ENCODE assay signal across 24 cellular contexts in the genomic region with DNA sequence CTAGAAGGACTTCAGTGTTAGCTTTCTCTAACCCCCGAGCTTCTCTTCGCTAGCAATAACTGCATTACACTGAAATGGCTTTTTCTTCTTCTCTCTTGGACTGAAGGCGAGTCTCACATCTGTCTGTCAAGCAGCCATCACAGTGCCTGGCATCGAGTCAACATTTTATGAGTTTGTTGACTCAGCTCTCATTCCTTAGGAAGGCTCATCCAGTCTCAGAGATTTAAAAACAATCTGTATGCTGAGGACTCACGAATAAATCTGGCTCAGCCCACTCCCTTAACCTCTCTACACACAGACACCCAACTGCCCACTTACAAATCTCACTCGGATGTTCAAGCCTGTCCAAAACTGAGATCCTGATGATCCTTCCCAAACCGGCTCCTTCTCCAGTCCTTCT.
DNase-seq lines count a peak whose midpoint lies in the region; ATAC-seq, FAIRE-seq and TF ChIP-seq lines count a peak whose summit lies in the region.
"Had no signal": no experiment of that assay in that cellular context is flagged by ENCODE, and none has a peak within 500 bp of the region (broad histone marks: within the 10 kb centered on the region; RNA-seq: fewer than 3 reads in every experiment).

No MANE protein-coding gene starts in this region.

- no peaks in the 10 kb centered on the region for H4K20me1 ChIP-seq in mammary epithelial cell (ENCODE audit: insufficient read depth, low read length)

- dilution Hi-C loops in mammary epithelial cell (cut with HindIII; ENCODE audit: low sequenced_read_pairs) = no loop called here

- no peak overlapping the region for H3K18ac ChIP-seq in trophoblast cell (ENCODE audit: low read length)

- DNase-seq in A549 (ENCODE audit: low read depth in 1 of 2, low spot score in 1 of 2) = peak in 1 of 2 experiments; percentile 40
- DNase-seq in HT-29 (ENCODE audit: low spot score) = peak; percentile 4
- peak; percentile 33 for DNase-seq in mammary epithelial cell
- peak; percentile 62 for DNase-seq in kidney tubule cell (ENCODE audit: low spot score)
- DNase-seq in NCI-H748 treated with DMSO at 0.1 percent for 48 hours (lab: John Stamatoyannopoulos, UW) = no peak
- DNase-seq in trophoblast cell = no peak
- DNase-seq in stimulated activated naive B cell treated with anti-CD40 and anti-IgM and Interleukin-4, amounts not matched to agents 10 μg/mL and 1 μg/mL and 100 μg/mL, for 72 hours = no peak
- DNase-seq in GM20000 (ENCODE audit: low spot score) = no peak
- DNase-seq: activated CD4-positive, alpha-beta T cell treated with anti-CD3 and anti-CD28 coated beads, Interleukin-2, amount 50 U/mL, for 1 hour; activated naive CD4-positive, alpha-beta T cell treated with anti-CD3 and anti-CD28 coated beads, Interleukin-2, amount 10 ng/mL, durations not matched to agents 7 days and 5 days; CD4-positive, alpha-beta T cell; esophagus squamous epithelium; hypothalamus; Kasumi-1; NCI-H446 treated with DMSO at 0.1 percent for 48 hours; occipital lobe had no signal

- no peaks in the 10 kb centered on the region for H3K9me3 ChIP-seq in A549
- H3K9me3 ChIP-seq in mammary epithelial cell (replicated peaks; ENCODE audit: insufficient read depth, low read length) = no peaks in the 10 kb centered on the region
- no peaks in the 10 kb centered on the region for H3K9me3 ChIP-seq in trophoblast cell (ENCODE audit: insufficient read depth, low read depth, low read length)
- H3K9me3 ChIP-seq: esophagus squamous epithelium, tibial nerve had no signal

- H3K36me3 ChIP-seq in mammary epithelial cell (ENCODE audit: insufficient read depth, low read length) = no peaks in the 10 kb centered on the region
- H3K36me3 ChIP-seq in trophoblast cell (ENCODE audit: control insufficient read depth in 1 of 2, insufficient read depth in 2 of 2, low read length in 2 of 2) = no peaks in the 10 kb centered on the region
- H3K36me3 ChIP-seq: esophagus squamous epithelium, tibial nerve had no signal

- no peak overlapping the region for H2BK120ac ChIP-seq in trophoblast cell (ENCODE audit: insufficient read depth, low read length, poor library complexity)

- peak; percentile 33 to 50; a peak in 4 of 6 replicates for ATAC-seq in A549
- no peak for ATAC-seq in stimulated activated naive B cell treated with anti-CD40 and anti-IgM and Interleukin-4, amounts not matched to agents 10 μg/mL and 1 μg/mL and 100 μg/mL, for 72 hours (replicated peaks)
- ATAC-seq: GM12878, left lobe of liver had no signal

- no peaks in the 10 kb centered on the region for H3K79me2 ChIP-seq in mammary epithelial cell (ENCODE audit: insufficient read depth, low read length)
- no peaks in the 10 kb centered on the region for H3K79me2 ChIP-seq in trophoblast cell (ENCODE audit: control insufficient read depth, insufficient read depth, low read length, poor library complexity)

- H3K9me3 Mint-ChIP-seq in stimulated activated naive B cell treated with anti-CD40 and anti-IgM and Interleukin-4, amounts not matched to agents 10 μg/mL and 1 μg/mL and 100 μg/mL, for 72 hours = peaks cover 0 to 2% of the 10 kb centered on the region in 2 donors
- H3K9me3 Mint-ChIP-seq: activated naive CD4-positive, alpha-beta T cell treated with anti-CD3 and anti-CD28 coated beads, Interleukin-2, amount 10 ng/mL, durations not matched to agents 7 days and 5 days; CD4-positive, alpha-beta T cell; dendritic cell treated with granulocyte-macrophage colony-stimulating factor and Interleukin-4, amounts not matched to agents 40 ng/mL and 50 ng/mL, for 4 days; GM23338 had no signal

- H2AK5ac ChIP-seq in trophoblast cell (ENCODE audit: low read length) = no peak overlapping the region

- TF ChIP-seq POLR2A in A549 (IDR thresholded peaks at IDR 0.05; ENCODE audit: low read length) = no peak

- no peak for FAIRE-seq in A549 (lab: Jason Lieb, UNC)
- FAIRE-seq: GM12878 had no signal

- H3K4me3 Mint-ChIP-seq in stimulated activated naive B cell treated with anti-CD40 and anti-IgM and Interleukin-4, amounts not matched to agents 10 μg/mL and 1 μg/mL and 100 μg/mL, for 72 hours = no peak overlapping the region
- H3K4me3 Mint-ChIP-seq: activated naive CD4-positive, alpha-beta T cell treated with anti-CD3 and anti-CD28 coated beads, Interleukin-2, amount 10 ng/mL, durations not matched to agents 7 days and 5 days; brain; CD4-positive, alpha-beta T cell; dendritic cell treated with granulocyte-macrophage colony-stimulating factor and Interleukin-4, amounts not matched to agents 40 ng/mL and 50 ng/mL, for 4 days; GM23338 had no signal

- TF ChIP-seq CTCF in A549 (IDR thresholded peaks at IDR 0.05) (no peak), mammary epithelial cell (conservative IDR thresholded peaks at IDR 0.05 in 1 of 2, IDR thresholded peaks at IDR 0.05 in 1 of 2; ENCODE audit: extremely low read depth in 1 of 2, insufficient read depth in 1 of 2, low read depth in 1 of 2, low read length in 2 of 2) (no peak), GM20000 (IDR thresholded peaks at IDR 0.05; ENCODE audit: extremely low read depth, missing control alignments) (no peak)

- no peaks in the 10 kb centered on the region for H3K36me3 Mint-ChIP-seq in stimulated activated naive B cell treated with anti-CD40 and anti-IgM and Interleukin-4, amounts not matched to agents 10 μg/mL and 1 μg/mL and 100 μg/mL, for 72 hours
- H3K36me3 Mint-ChIP-seq: activated naive CD4-positive, alpha-beta T cell treated with anti-CD3 and anti-CD28 coated beads, Interleukin-2, amount 10 ng/mL, durations not matched to agents 7 days and 5 days; brain had no signal

- no peaks in the 10 kb centered on the region for H3K79me1 ChIP-seq in trophoblast cell (ENCODE audit: low read length)

- H3K4me1 ChIP-seq in A549 = peaks cover 11% of the 10 kb centered on the region
- no peaks in the 10 kb centered on the region for H3K4me1 ChIP-seq in mammary epithelial cell (ENCODE audit: insufficient read depth, low read length)
- H3K4me1 ChIP-seq in trophoblast cell (ENCODE audit: control insufficient read depth in 1 of 2, insufficient read depth in 2 of 2, low read length in 2 of 2) = no peaks in the 10 kb centered on the region
- H3K4me1 ChIP-seq: esophagus squamous epithelium, tibial nerve had no signal

- no peaks in the 10 kb centered on the region for H3K4me1 Mint-ChIP-seq in stimulated activated naive B cell treated with anti-CD40 and anti-IgM and Interleukin-4, amounts not matched to agents 10 μg/mL and 1 μg/mL and 100 μg/mL, for 72 hours
- H3K4me1 Mint-ChIP-seq: activated naive CD4-positive, alpha-beta T cell treated with anti-CD3 and anti-CD28 coated beads, Interleukin-2, amount 10 ng/mL, durations not matched to agents 7 days and 5 days had no signal

- H3K14ac ChIP-seq in trophoblast cell (ENCODE audit: low read length) = no peak overlapping the region

- H4K8ac ChIP-seq in trophoblast cell (ENCODE audit: low read depth, low read length) = no peak overlapping the region

- TF ChIP-seq RAD21 in A549 (conservative IDR thresholded peaks at IDR 0.05 in 1 of 2, IDR thresholded peaks at IDR 0.05 in 1 of 2) = no peak

- CTCF ChIA-PET in A549 (lab: Yijun Ruan, JAX) = interaction anchor here (0.8 to 1.7 kb wide), 8 partner anchors 14 to 92 kb away, joined by 3 to 5 read pairs (median 4); no protein-coding TSS in a partner anchor
- CTCF ChIA-PET in mammary epithelial cell (lab: Charles Lee; ENCODE audit: low non-redundant PET) = no interaction called here

- peak overlapping the region in 1 of 2 experiments; percentile 52; a peak in 3 of 6 replicates for H3K27ac ChIP-seq in A549
- H3K27ac ChIP-seq in mammary epithelial cell (ENCODE audit: insufficient read depth, low read depth, low read length) = no peak overlapping the region
- H3K27ac ChIP-seq in trophoblast cell (ENCODE audit: low read depth, low read length) = no peak overlapping the region
- H3K27ac ChIP-seq: esophagus squamous epithelium, SK-N-MC, skin epidermis, tibial nerve had no signal

- H2BK12ac ChIP-seq in trophoblast cell (ENCODE audit: low read length) = no peak overlapping the region

- no peak for TF ChIP-seq EP300 in A549 (IDR thresholded peaks at IDR 0.05)

- H3K27me3 ChIP-seq in mammary epithelial cell (ENCODE audit: insufficient read depth, low read length) = no peaks in the 10 kb centered on the region
- peaks cover 3% of the 10 kb centered on the region for H3K27me3 ChIP-seq in trophoblast cell (ENCODE audit: insufficient read depth, low read length)
- H3K27me3 ChIP-seq: tibial nerve had no signal

- H3K9ac ChIP-seq in mammary epithelial cell (ENCODE audit: insufficient read depth, low read length) (no peak overlapping the region), trophoblast cell (ENCODE audit: low read length) (no peak overlapping the region)

- no peak overlapping the region for H3K4ac ChIP-seq in trophoblast cell (ENCODE audit: low read depth, low read length)

- H3K27me3 Mint-ChIP-seq in stimulated activated naive B cell treated with anti-CD40 and anti-IgM and Interleukin-4, amounts not matched to agents 10 μg/mL and 1 μg/mL and 100 μg/mL, for 72 hours = peaks cover 5 to 8% of the 10 kb centered on the region in 2 donors
- H3K27me3 Mint-ChIP-seq: activated naive CD4-positive, alpha-beta T cell treated with anti-CD3 and anti-CD28 coated beads, Interleukin-2, amount 10 ng/mL, durations not matched to agents 7 days and 5 days had no signal

- no peak overlapping the region for H3K27ac Mint-ChIP-seq in stimulated activated naive B cell treated with anti-CD40 and anti-IgM and Interleukin-4, amounts not matched to agents 10 μg/mL and 1 μg/mL and 100 μg/mL, for 72 hours
- H3K27ac Mint-ChIP-seq: activated naive CD4-positive, alpha-beta T cell treated with anti-CD3 and anti-CD28 coated beads, Interleukin-2, amount 10 ng/mL, durations not matched to agents 7 days and 5 days; brain; CD4-positive, alpha-beta T cell; dendritic cell treated with granulocyte-macrophage colony-stimulating factor and Interleukin-4, amounts not matched to agents 40 ng/mL and 50 ng/mL, for 4 days; GM23338 had no signal

- no peak overlapping the region for H3K23ac ChIP-seq in trophoblast cell (ENCODE audit: low read length)

- no peak overlapping the region for H4K91ac ChIP-seq in trophoblast cell (ENCODE audit: low read depth, low read length)

- H3K4me3 ChIP-seq in A549 (no peak overlapping the region), mammary epithelial cell (replicated peaks in 1 of 3; ENCODE audit: insufficient read depth in 1 of 3, low read depth in 2 of 3, low read length in 3 of 3) (no peak overlapping the region), trophoblast cell (ENCODE audit: low read depth, low read length) (no peak overlapping the region)
- H3K4me3 ChIP-seq: esophagus squamous epithelium, GM12878, GM23338, SK-N-MC, skin epidermis, tibial nerve had no signal

- H2BK5ac ChIP-seq in trophoblast cell (ENCODE audit: low read depth, low read length, poor library complexity) = no peak overlapping the region

- POLR2A ChIA-PET in A549 (lab: Yijun Ruan, JAX) = no interaction called here

- H3K4me2 ChIP-seq in A549 = peak overlapping the region; percentile 51
- H3K4me2 ChIP-seq in mammary epithelial cell (ENCODE audit: insufficient read depth, low read depth, low read length) = no peak overlapping the region
- H3K4me2 ChIP-seq in trophoblast cell (ENCODE audit: low read length) = no peak overlapping the region
- H3K4me2 ChIP-seq: GM23338 had no signal

- intact Hi-C loops in mammary epithelial cell (cut with micrococcal nuclease) = loop anchor here (5.0 kb wide), 2 partner anchors 148 to 163 kb away; no protein-coding TSS in a partner anchor

- in situ Hi-C loops in mammary epithelial cell (cut with MboI; ENCODE audit: low sequenced_read_pairs in 2 of 2) = no loop called here

- no TSS peak for BruUV-seq in mammary epithelial cell (replicated peaks; lab: Mats Ljungman, UMichigan)

- H2AFZ ChIP-seq in mammary epithelial cell (ENCODE audit: low read depth, low read length) (no peak overlapping the region), trophoblast cell (ENCODE audit: insufficient read depth, low read length, poor library complexity) (no peak overlapping the region)
- H2AFZ ChIP-seq: GM23338 had no signal

- H4K12ac ChIP-seq in trophoblast cell (ENCODE audit: low read depth, low read length) = no peak overlapping the region

- 29% methylated on average over 7 of the region's 7 CpGs for WGBS in A549 (ENCODE audit: missing lambda C conversion rate)
- 84% methylated on average over 7 of the region's 7 CpGs for WGBS in mammary epithelial cell (ENCODE audit: low coverage, missing lambda C conversion rate)
- no CpG with 5 or more reads among the region's 7 CpGs for WGBS in trophoblast cell (ENCODE audit: extremely low coverage, insufficient coverage, insufficient read length)

Comparison
In these comparisons a context has a peak if more than half of its experiments do, and no peak if none do; other contexts are left out.
1. ATAC-seq: peak in A549 (2 of 2); none in stimulated activated naive B cell treated with anti-CD40 and anti-IgM and Interleukin-4, amounts not matched to agents 10 μg/mL and 1 μg/mL and 100 μg/mL, for 72 hours (0 of 2).
2. DNase-seq: peak in HT-29 (single experiment), mammary epithelial cell (single experiment) and kidney tubule cell (single experiment); none in NCI-H748 treated with DMSO at 0.1 percent for 48 hours (single experiment), trophoblast cell (0 of 2), stimulated activated naive B cell treated with anti-CD40 and anti-IgM and Interleukin-4, amounts not matched to agents 10 μg/mL and 1 μg/mL and 100 μg/mL, for 72 hours (single experiment) and GM20000 (single experiment).